11 cellular contexts compared by ENCODE assay signal in the genomic region with DNA sequence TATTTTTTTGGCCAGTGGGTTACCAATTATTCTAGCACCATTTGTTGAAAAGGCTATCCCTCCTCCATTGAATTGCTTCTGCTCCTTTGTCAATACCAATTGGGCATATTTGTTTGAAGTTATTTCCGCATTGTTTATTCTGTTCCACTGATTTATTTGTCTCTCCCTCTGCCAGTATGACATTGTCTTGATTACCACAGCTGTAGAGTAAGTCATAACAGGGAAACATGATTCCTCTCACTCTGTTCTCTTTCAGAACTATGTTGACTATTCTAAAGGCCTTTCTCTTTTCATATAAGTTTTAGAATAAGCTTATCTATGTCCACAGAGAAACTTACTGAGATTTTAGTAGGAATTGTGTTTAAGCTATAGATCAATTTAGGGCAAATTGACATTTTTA.
"Had no signal": no experiment of that assay in that cellular context is flagged by ENCODE, and none has a peak within 500 bp of the region (broad histone marks: within the 10 kb centered on the region; RNA-seq: fewer than 3 reads in every experiment).

No MANE protein-coding gene starts in this region.

- FAIRE-seq: endometrium had no signal

- H3K27ac Mint-ChIP-seq: naive thymus-derived CD4-positive, alpha-beta T cell had no signal

- DNase-seq: effector memory CD4-positive, alpha-beta T cell; glutamatergic neuron; islet precursor cell; mammary epithelial cell; naive thymus-derived CD4-positive, alpha-beta T cell; stimulated activated CD4-positive, alpha-beta T cell treated with anti-CD3 and anti-CD28 coated beads, Interleukin-2, amount 100 ng/mL, for 24 hours; stimulated activated naive CD4-positive, alpha-beta T cell; stomach; substantia nigra; transverse colon had no signal

- H3K27me3 Mint-ChIP-seq: naive thymus-derived CD4-positive, alpha-beta T cell had no signal

- H3K4me3 Mint-ChIP-seq: naive thymus-derived CD4-positive, alpha-beta T cell had no signal
